Comparison of ENCODE assay signal across 13 cellular contexts in the genomic region with DNA sequence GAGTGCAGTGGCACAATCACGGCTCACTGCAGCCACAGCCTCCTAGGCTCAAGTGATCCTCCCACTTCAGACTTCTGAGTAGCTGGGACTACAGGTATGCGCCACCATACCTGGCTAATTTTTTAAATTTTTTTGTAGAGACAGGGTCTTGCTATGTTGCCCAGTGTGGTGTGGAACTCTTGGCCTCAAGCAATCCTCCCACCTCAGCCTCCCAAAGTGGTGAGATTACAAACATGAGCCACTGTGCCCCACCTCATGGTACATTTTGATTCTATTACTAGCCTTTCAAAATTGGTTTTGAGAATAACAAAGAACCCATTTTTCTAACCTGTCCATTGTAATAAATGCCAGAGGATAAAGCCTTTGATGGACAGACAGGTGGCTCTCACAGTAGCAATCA. TPM values are rescaled to one million over a fixed set of nuclear protein-coding genes. Genes with fewer than 3 reads are reported as not detected.
DNase-seq lines count a peak whose midpoint lies in the region; ATAC-seq, FAIRE-seq and TF ChIP-seq lines count a peak whose summit lies in the region.
"Had no signal": no experiment of that assay in that cellular context is flagged by ENCODE, and none has a peak within 500 bp of the region (broad histone marks: within the 10 kb centered on the region; RNA-seq: fewer than 3 reads in every experiment).

No MANE protein-coding gene starts in this region.

- intact Hi-C loops in dorsolateral prefrontal cortex (cut with DNase I), result no loop called here

- H3K4me1 ChIP-seq in DND-41 (ENCODE audit: insufficient read depth, low read length), result peaks cover 29% of the 10 kb centered on the region
- H3K4me1 ChIP-seq in neuron (ENCODE audit: insufficient read depth, low read length), result peaks cover 11% of the 10 kb centered on the region

- no peak overlapping the region for H3K27ac ChIP-seq in DND-41 (ENCODE audit: low read length)
- no peak overlapping the region for H3K27ac ChIP-seq in dorsolateral prefrontal cortex

- peak overlapping the region; percentile 88 for H3K4me2 ChIP-seq in DND-41 (ENCODE audit: insufficient read depth, low read length)

- FAIRE-seq in GM19239 (lab: Jason Lieb, UNC), result no peak
- FAIRE-seq: endometrium, G401.6 had no signal

- TF ChIP-seq CTCF in DND-41 (IDR thresholded peaks at IDR 0.05; ENCODE audit: borderline replicate concordance, extremely low read depth, low read length, poor library complexity, severe bottlenecking) (no peak), LNCaP clone FGC (IDR thresholded peaks at IDR 0.05; ENCODE audit: control insufficient read depth, extremely low read depth, insufficient read depth) (no peak), dorsolateral prefrontal cortex (IDR thresholded peaks at IDR 0.05 in 54 of 56, conservative IDR thresholded peaks at IDR 0.05 in 2 of 56; ENCODE audit: low read depth in 1 of 56, partially characterized antibody in 56 of 56) (no peak)

- peak overlapping the region; percentile 89 to 95; a peak in 3 of 4 replicates for H3K4me3 ChIP-seq in DND-41 (ENCODE audit: low read depth in 1 of 2, low read length in 2 of 2)
- H3K4me3 ChIP-seq in LNCaP clone FGC (ENCODE audit: low read depth, low read length), result peak overlapping the region; percentile 98
- peak overlapping the region in 31 of 59 donors; percentile 77 to 99 (median 90) for H3K4me3 ChIP-seq in dorsolateral prefrontal cortex
- peak overlapping the region; percentile 97 for H3K4me3 ChIP-seq in neuron (ENCODE audit: low read length)

- H2AFZ ChIP-seq in DND-41 (ENCODE audit: low read depth, low read length), result no peak overlapping the region
- no peak overlapping the region for H2AFZ ChIP-seq in neuron (ENCODE audit: low read depth, low read length)

- H3K9ac ChIP-seq in DND-41 (ENCODE audit: low read depth, low read length), result peak overlapping the region; percentile 83

- H3K79me2 ChIP-seq in DND-41 (ENCODE audit: insufficient read depth, low read length), result peaks cover 47% of the 10 kb centered on the region

- H3K36me3 ChIP-seq in DND-41 (ENCODE audit: insufficient read depth, low read length) (peaks cover 20% of the 10 kb centered on the region), neuron (ENCODE audit: insufficient read depth, low read length) (peaks cover 11% of the 10 kb centered on the region)

- H3K27me3 ChIP-seq in DND-41 (ENCODE audit: insufficient read depth, low read length, poor library complexity), result no peaks in the 10 kb centered on the region
- no peaks in the 10 kb centered on the region for H3K27me3 ChIP-seq in dorsolateral prefrontal cortex
- no peaks in the 10 kb centered on the region for H3K27me3 ChIP-seq in neuron (ENCODE audit: insufficient read depth, low read length)

- no peak for ATAC-seq in DND-41 (ENCODE audit: insufficient read depth, low read depth)
- ATAC-seq: T-helper 17 cell had no signal

- no peaks in the 10 kb centered on the region for H3K9me3 ChIP-seq in DND-41 (ENCODE audit: insufficient read depth, low read length, severe bottlenecking)
- H3K9me3 ChIP-seq in neuron (ENCODE audit: low read length), result no peaks in the 10 kb centered on the region

- H4K20me1 ChIP-seq in DND-41 (ENCODE audit: insufficient read depth, low read length), result no peaks in the 10 kb centered on the region

- DNase-seq in DND-41, result no peak
- DNase-seq in LNCaP clone FGC (ENCODE audit: low read depth), result no peak
- no peak for DNase-seq in dorsolateral prefrontal cortex
- DNase-seq in NCI-H524 (lab: John Stamatoyannopoulos, UW), result no peak
- DNase-seq in SW480 (ENCODE audit: low spot score), result no peak
- DNase-seq in GM19239 (ENCODE audit: insufficient read length, low spot score), result no peak
- DNase-seq: activated gamma-delta T cell treated with Interleukin-2 at 50 U/mL for 16 hours; NCI-H510A; stimulated activated naive CD4-positive, alpha-beta T cell treated with Interleukin-2 at 50 U/mL for 16 hours; T-helper 17 cell had no signal

RNA-seq across cellular contexts. Expression of gene CCDC43, which starts 1.4 kb away (rescaled TPM):
- 10 to 100 TPM; 18.2 to 35.2 (median 24.7) TPM for total RNA-seq in dorsolateral prefrontal cortex

RNA-seq across cellular contexts. Expression of gene DBF4B, which starts 20.3 kb away (rescaled TPM):
- total RNA-seq in dorsolateral prefrontal cortex, result 10 to 100 TPM; 11.7 to 42.8 (median 23.1) TPM

RNA-seq across cellular contexts. Expression of gene MEIOC, which starts 31.9 kb away (rescaled TPM):
- total RNA-seq in dorsolateral prefrontal cortex, result 1 to 10 TPM in 6 of 120 experiments, under 1 TPM in 49, not detected in 65; 0.08 to 1.4 (median 0.30) TPM
- total RNA-seq: T-helper 17 cell had no signal
